8 cellular contexts compared by ENCODE assay signal in the genomic region with DNA sequence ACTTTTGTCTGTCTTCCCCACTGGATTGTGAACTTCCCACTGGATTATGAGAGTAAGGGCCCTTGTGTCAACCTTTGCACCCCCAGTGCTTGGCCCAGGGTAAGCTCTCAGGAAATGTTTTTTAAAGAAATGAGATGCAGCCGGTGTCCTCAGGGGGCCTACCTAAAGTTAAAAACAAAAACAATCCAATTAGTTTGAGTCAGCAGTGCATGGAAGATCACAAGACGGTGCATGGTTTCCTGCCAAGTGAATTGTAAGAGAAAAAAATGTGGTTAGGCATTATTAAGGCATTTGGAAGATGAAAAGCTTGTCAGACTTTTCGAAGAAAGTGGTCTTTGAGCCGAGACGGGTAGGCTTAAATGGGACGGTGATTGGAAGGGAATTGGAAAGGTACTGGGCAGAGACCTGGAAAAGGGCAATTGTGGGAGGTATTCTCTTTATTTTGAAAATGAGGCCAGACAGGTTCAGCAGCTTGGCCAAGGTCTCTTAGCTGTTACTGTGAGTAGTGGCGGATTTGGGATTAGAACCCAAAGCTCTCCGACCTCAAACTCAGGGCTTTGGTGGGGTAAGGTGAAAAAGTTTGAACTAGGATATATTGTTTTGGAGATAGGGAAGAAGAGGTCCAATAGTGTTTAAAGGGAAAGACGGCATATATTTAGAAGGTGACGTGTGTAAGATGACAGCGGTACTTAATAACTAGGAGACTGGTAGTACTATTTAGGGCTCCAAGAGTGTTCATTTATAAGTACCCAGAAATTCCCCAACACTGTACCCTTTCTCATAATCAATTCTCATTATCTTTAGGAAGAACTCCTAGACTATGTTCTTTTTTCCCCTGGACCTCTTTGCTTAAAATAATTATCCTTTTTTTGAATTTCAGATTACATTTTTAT. TPM values are rescaled to one million over a fixed set of nuclear protein-coding genes. Genes with fewer than 3 reads are reported as not detected.
DNase-seq lines count a peak whose midpoint lies in the region; ATAC-seq lines count a peak whose summit lies in the region.

No MANE protein-coding gene starts in this region.

- H3K27ac Mint-ChIP-seq in activated CD4-positive, alpha-beta T cell treated with anti-CD3 and anti-CD28 coated beads for 36 hours, result peak overlapping the region; percentile 99

- peak overlapping the region; percentile 92 for H3K4me3 Mint-ChIP-seq in activated CD4-positive, alpha-beta T cell treated with anti-CD3 and anti-CD28 coated beads for 36 hours

- peak overlapping the region; percentile 92 for H3K27ac ChIP-seq in layer of hippocampus (ENCODE audit: low read depth, low read length)

- peak; percentile 46 for DNase-seq in activated CD4-positive, alpha-beta T cell treated with anti-CD3 and anti-CD28 coated beads for 36 hours
- DNase-seq in activated CD4-positive, alpha-beta T cell treated with anti-CD3 and anti-CD28 coated beads, Interleukin-2, amount 50 U/mL, for 4 hours, result no peak
- DNase-seq in RPMI8226 (peak; percentile 76), cerebellar cortex (ENCODE audit: low spot score) (peak; percentile 43), mesenteric fat pad (ENCODE audit: low spot score) (no peak)
- peak; percentile 7 for DNase-seq in stimulated activated naive CD8-positive, alpha-beta T cell treated with anti-CD3 and anti-CD28 coated beads, Interleukin-15, Interleukin-2, amounts not matched to agents 100 U/mL and 50 U/mL, for 24 hours

- H3K4me1 Mint-ChIP-seq in activated CD4-positive, alpha-beta T cell treated with anti-CD3 and anti-CD28 coated beads for 36 hours, result peaks cover 52% of the 10 kb centered on the region

- intact Hi-C loops in activated CD4-positive, alpha-beta T cell treated with anti-CD3 and anti-CD28 coated beads for 36 hours (cut with DNase I, micrococcal nuclease), result loop anchor here (1.0 to 10.0 kb wide), 7 partner anchors 14 to 1540 kb away; a partner anchor contains a TSS

- CTCF ChIA-PET in activated CD4-positive, alpha-beta T cell treated with anti-CD3 and anti-CD28 coated beads for 36 hours (lab: Charles Lee), result interaction anchor here (1.1 to 3.0 kb wide), 2 partner anchors 13 to 845 kb away, joined by 3 to 21 read pairs; no protein-coding TSS in a partner anchor

- peaks cover 30% of the 10 kb centered on the region for H3K36me3 Mint-ChIP-seq in activated CD4-positive, alpha-beta T cell treated with anti-CD3 and anti-CD28 coated beads for 36 hours (ENCODE audit: low read depth)

- peak; percentile 68 for ATAC-seq in activated CD4-positive, alpha-beta T cell treated with anti-CD3 and anti-CD28 coated beads for 36 hours
- ATAC-seq in HG02943 (IDR thresholded peaks at IDR 0.05; ENCODE audit: low read depth, unreplicated experiment), result peak; percentile 24
- peak; percentile 11 for ATAC-seq in stimulated activated naive CD8-positive, alpha-beta T cell treated with anti-CD3 and anti-CD28 coated beads, Interleukin-15, Interleukin-2, amounts not matched to agents 100 U/mL and 50 U/mL, for 24 hours

- no peaks in the 10 kb centered on the region for H3K9me3 Mint-ChIP-seq in activated CD4-positive, alpha-beta T cell treated with anti-CD3 and anti-CD28 coated beads for 36 hours (ENCODE audit: low read depth)

- no peaks in the 10 kb centered on the region for H3K27me3 Mint-ChIP-seq in activated CD4-positive, alpha-beta T cell treated with anti-CD3 and anti-CD28 coated beads for 36 hours

- POLR2A ChIA-PET in activated CD4-positive, alpha-beta T cell treated with anti-CD3 and anti-CD28 coated beads for 36 hours (lab: Charles Lee), result no interaction called here

- H3K27me3 ChIP-seq in layer of hippocampus (ENCODE audit: control insufficient read depth, insufficient read depth, low read length), result no peaks in the 10 kb centered on the region

RNA-seq across cellular contexts. Expression of a gene that starts 1.2 kb away (rescaled TPM):
- total RNA-seq in activated CD4-positive, alpha-beta T cell treated with anti-CD3 and anti-CD28 coated beads for 36 hours, result 10 to 100 TPM; 25.3 to 27.9 TPM
- 28.1 TPM for total RNA-seq in mesenteric fat pad

Comparison
In these comparisons a context has a peak if more than half of its experiments do, and no peak if none do; other contexts are left out.
1. DNase-seq: peak in activated CD4-positive, alpha-beta T cell treated with anti-CD3 and anti-CD28 coated beads for 36 hours (single experiment), RPMI8226 (single experiment), cerebellar cortex (single experiment) and stimulated activated naive CD8-positive, alpha-beta T cell treated with anti-CD3 and anti-CD28 coated beads, Interleukin-15, Interleukin-2, amounts not matched to agents 100 U/mL and 50 U/mL, for 24 hours (single experiment); none in activated CD4-positive, alpha-beta T cell treated with anti-CD3 and anti-CD28 coated beads, Interleukin-2, amount 50 U/mL, for 4 hours (0 of 2) and mesenteric fat pad (single experiment).
2. ATAC-seq: peak in every context shown above with its lines; median percentile 68 in activated CD4-positive, alpha-beta T cell treated with anti-CD3 and anti-CD28 coated beads for 36 hours; 24 in HG02943; 11 in stimulated activated naive CD8-positive, alpha-beta T cell treated with anti-CD3 and anti-CD28 coated beads, Interleukin-15, Interleukin-2, amounts not matched to agents 100 U/mL and 50 U/mL, for 24 hours.